ENCODE assay signal across 8 cellular contexts in genomic region chr9:134456740-134457315, GRCh38.
DNase-seq lines count a peak whose midpoint lies in the region; ATAC-seq and TF ChIP-seq lines count a peak whose summit lies in the region.

No MANE protein-coding gene starts in this region.

- H3K4me1 ChIP-seq in CD8-positive, alpha-beta memory T cell (ENCODE audit: insufficient read depth, low read length) = peaks cover 20% of the 10 kb centered on the region
- peaks cover 0 to 52% (median 34%) of the 10 kb centered on the region in 3 donors for H3K4me1 ChIP-seq in gastroesophageal sphincter
- H3K4me1 ChIP-seq in gastrocnemius medialis = peaks cover 15 to 23% of the 10 kb centered on the region in 2 donors

- TF ChIP-seq POLR2A in gastroesophageal sphincter (IDR thresholded peaks at IDR 0.05) (no peak), gastrocnemius medialis (IDR thresholded peaks at IDR 0.05) (no peak)

- H3K4me3 Mint-ChIP-seq in CD8-positive, alpha-beta memory T cell = peak overlapping the region; percentile 66 to 94 (median 85)
- peak overlapping the region; percentile 72 for H3K4me3 Mint-ChIP-seq in activated CD8-positive, alpha-beta T cell treated with anti-CD3 and anti-CD28 coated beads for 36 hours

- CTCF ChIA-PET in CD8-positive, alpha-beta memory T cell (lab: Charles Lee) = interaction anchor here (0.6 to 2.2 kb wide), 6 partner anchors 9 to 467 kb away, joined by 3 to 14 read pairs (median 6); partner anchors contain the start of gene RNU6ATAC
- CTCF ChIA-PET in activated CD8-positive, alpha-beta T cell treated with anti-CD3 and anti-CD28 coated beads for 36 hours (lab: Charles Lee) = interaction anchor here (1.1 to 2.7 kb wide), 4 partner anchors 9 to 92 kb away, joined by 3 to 10 read pairs (median 4); no protein-coding TSS in a partner anchor

- no peaks in the 10 kb centered on the region for H3K36me3 ChIP-seq in CD8-positive, alpha-beta memory T cell (ENCODE audit: insufficient read depth, low read length)
- H3K36me3 ChIP-seq in gastroesophageal sphincter = no peaks in the 10 kb centered on the region
- no peaks in the 10 kb centered on the region for H3K36me3 ChIP-seq in gastrocnemius medialis

- TF ChIP-seq EP300 in gastroesophageal sphincter (IDR thresholded peaks at IDR 0.05) = no peak

- DNase-seq in CD8-positive, alpha-beta memory T cell = no peak
- no peak for DNase-seq in activated CD8-positive, alpha-beta T cell treated with anti-CD3 and anti-CD28 coated beads for 36 hours
- DNase-seq in gastrocnemius medialis (no peak), NCI-H345 (lab: John Stamatoyannopoulos, UW) (no peak), NCI-H1694 treated with DMSO at 0.1 percent for 48 hours (lab: John Stamatoyannopoulos, UW) (no peak), NCI-H510A (lab: John Stamatoyannopoulos, UW) (no peak)

- H3K4me3 ChIP-seq in CD8-positive, alpha-beta memory T cell (ENCODE audit: low read length) = peak overlapping the region; percentile 67
- H3K4me3 ChIP-seq in gastroesophageal sphincter (peak overlapping the region in 1 of 2 donors; percentile 46), gastrocnemius medialis (peak overlapping the region in 3 of 4 donors; percentile 45 to 65 (median 53))

- peak overlapping the region; percentile 71 to 98 (median 96) for H3K27ac Mint-ChIP-seq in CD8-positive, alpha-beta memory T cell
- H3K27ac Mint-ChIP-seq in activated CD8-positive, alpha-beta T cell treated with anti-CD3 and anti-CD28 coated beads for 36 hours = peak overlapping the region; percentile 97

- in situ Hi-C loops in gastrocnemius medialis (cut with MboI; ENCODE audit: low sequenced_read_pairs in 4 of 4) = loop anchor here in 1 of 4 donors (25.0 kb wide), 1 partner anchor 280 kb away; no protein-coding TSS in a partner anchor

- POLR2A ChIA-PET in CD8-positive, alpha-beta memory T cell (lab: Charles Lee) = interaction anchor here (1.0 to 1.6 kb wide), 4 partner anchors 14 to 321 kb away, joined by 3 to 12 read pairs (median 4); partner anchors contain the start of genes RNU6ATAC and WDR5
- POLR2A ChIA-PET in activated CD8-positive, alpha-beta T cell treated with anti-CD3 and anti-CD28 coated beads for 36 hours (lab: Charles Lee) = interaction anchor here (1.1 to 1.6 kb wide), 4 partner anchors 9 to 66 kb away, joined by 3 to 9 read pairs (median 4); no protein-coding TSS in a partner anchor

- no peaks in the 10 kb centered on the region for H3K27me3 ChIP-seq in CD8-positive, alpha-beta memory T cell (ENCODE audit: insufficient read depth, low read length, poor library complexity, severe bottlenecking)
- H3K27me3 ChIP-seq in gastroesophageal sphincter (no peaks in the 10 kb centered on the region), gastrocnemius medialis (no peaks in the 10 kb centered on the region)

- no peaks in the 10 kb centered on the region for H3K9me3 Mint-ChIP-seq in CD8-positive, alpha-beta memory T cell
- no peaks in the 10 kb centered on the region for H3K9me3 Mint-ChIP-seq in activated CD8-positive, alpha-beta T cell treated with anti-CD3 and anti-CD28 coated beads for 36 hours

- H3K27me3 Mint-ChIP-seq in CD8-positive, alpha-beta memory T cell = peaks cover under 1 to 4% of the 10 kb centered on the region in 2 donors
- no peaks in the 10 kb centered on the region for H3K27me3 Mint-ChIP-seq in activated CD8-positive, alpha-beta T cell treated with anti-CD3 and anti-CD28 coated beads for 36 hours

- TF ChIP-seq CTCF in activated CD8-positive, alpha-beta T cell treated with anti-CD3 and anti-CD28 coated beads for 36 hours (IDR thresholded peaks at IDR 0.05) = no peak
- TF ChIP-seq CTCF in gastroesophageal sphincter (IDR thresholded peaks at IDR 0.05) (peak in 1 of 4 experiments; percentile 18), gastrocnemius medialis (IDR thresholded peaks at IDR 0.05 in 4 of 5, conservative IDR thresholded peaks at IDR 0.05 in 1 of 5) (no peak)

- peaks cover 7 to 12% (median 8%) of the 10 kb centered on the region in 3 donors for H3K4me1 Mint-ChIP-seq in CD8-positive, alpha-beta memory T cell
- peaks cover 16% of the 10 kb centered on the region for H3K4me1 Mint-ChIP-seq in activated CD8-positive, alpha-beta T cell treated with anti-CD3 and anti-CD28 coated beads for 36 hours (ENCODE audit: low read depth)

- no peaks in the 10 kb centered on the region for H3K36me3 Mint-ChIP-seq in CD8-positive, alpha-beta memory T cell
- no peaks in the 10 kb centered on the region for H3K36me3 Mint-ChIP-seq in activated CD8-positive, alpha-beta T cell treated with anti-CD3 and anti-CD28 coated beads for 36 hours (ENCODE audit: low read depth)

- no peak for ATAC-seq in activated CD8-positive, alpha-beta T cell treated with anti-CD3 and anti-CD28 coated beads for 36 hours
- ATAC-seq in gastroesophageal sphincter = peak; percentile 5
- ATAC-seq in gastrocnemius medialis = no peak
- no peak for ATAC-seq in GM18870 (IDR thresholded peaks at IDR 0.05; ENCODE audit: unreplicated experiment)

- H3K27ac ChIP-seq in CD8-positive, alpha-beta memory T cell (ENCODE audit: low read depth, low read length) = peak overlapping the region; percentile 49
- H3K27ac ChIP-seq in gastroesophageal sphincter = peak overlapping the region; percentile 15 to 91 (median 85)
- peak overlapping the region; percentile 77 to 84 (median 81) for H3K27ac ChIP-seq in gastrocnemius medialis

- 83% methylated on average over 1 of the region's 12 CpGs; no CpG with 5 or more reads in 1 of the 2 donors for WGBS in gastroesophageal sphincter (ENCODE audit: low coverage in 1 of 2), 2 donors

- intact Hi-C loops in activated CD8-positive, alpha-beta T cell treated with anti-CD3 and anti-CD28 coated beads for 36 hours (cut with micrococcal nuclease) = no loop called here
- intact Hi-C loops in gastrocnemius medialis (cut with DNase I; ENCODE audit: low total_unique reads) = no loop called here

- H3K9me3 ChIP-seq in CD8-positive, alpha-beta memory T cell (ENCODE audit: low read length) = no peaks in the 10 kb centered on the region
- H3K9me3 ChIP-seq in gastroesophageal sphincter = peaks cover 0 to 7% (median 0%) of the 10 kb centered on the region in 3 donors
- H3K9me3 ChIP-seq in gastrocnemius medialis = no peaks in the 10 kb centered on the region
